Comparison of ENCODE assay signal across 23 cellular contexts in the genomic region with DNA sequence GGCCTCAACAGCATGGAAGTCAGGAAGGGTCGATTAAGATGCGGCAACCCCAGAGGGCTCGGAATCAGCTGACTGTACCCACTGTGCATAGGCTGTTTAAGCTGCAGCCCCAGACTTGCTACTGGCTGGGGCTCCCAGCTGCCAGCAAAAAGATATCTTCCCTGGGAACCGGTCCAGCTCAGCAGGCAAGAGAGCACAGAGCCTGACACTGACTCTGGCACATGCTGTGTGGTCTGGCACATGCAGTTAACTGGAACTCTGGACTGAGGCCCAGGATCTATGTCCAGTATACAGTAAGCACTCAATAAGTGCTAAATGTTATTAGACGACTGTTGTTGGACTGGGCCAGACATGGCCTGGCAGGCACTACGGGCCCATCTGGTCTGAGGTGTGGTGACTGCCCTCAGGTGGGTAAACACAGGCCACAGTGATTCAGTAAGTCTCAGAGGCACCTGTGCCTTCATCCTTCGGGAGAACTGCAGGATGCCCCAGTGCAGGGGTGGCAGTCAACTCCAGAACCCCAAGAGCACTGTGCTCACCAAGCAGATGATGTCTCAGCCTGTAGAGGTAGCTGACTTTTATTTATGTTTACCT.
DNase-seq lines count a peak whose midpoint lies in the region; TF ChIP-seq lines count a peak whose summit lies in the region.
"Had no signal": no experiment of that assay in that cellular context is flagged by ENCODE, and none has a peak within 500 bp of the region (broad histone marks: within the 10 kb centered on the region; RNA-seq: fewer than 3 reads in every experiment).

No MANE protein-coding gene starts in this region.

- no peak for TF ChIP-seq CTCF in HEK293 (tag by site-specific recombination; IDR thresholded peaks at IDR 0.05)
- TF ChIP-seq CTCF in astrocyte of the spinal cord (IDR thresholded peaks at IDR 0.05; ENCODE audit: low read depth, low read length) = no peak
- no peak for TF ChIP-seq CTCF in osteoblast (IDR thresholded peaks at IDR 0.05; ENCODE audit: extremely low read depth, low read depth, low read length)
- TF ChIP-seq CTCF in GM10266 (IDR thresholded peaks at IDR 0.05; ENCODE audit: control insufficient read depth, insufficient read depth, low read depth, missing control alignments) = no peak

- H3K9me3 ChIP-seq in HEK293 (ENCODE audit: control insufficient read depth, insufficient read depth, low read depth, low read length) (no peaks in the 10 kb centered on the region), osteoblast (ENCODE audit: low read depth, low read length) (no peaks in the 10 kb centered on the region)
- H3K9me3 ChIP-seq: left lung, tibial nerve had no signal

- H3K36me3 ChIP-seq in HEK293 (ENCODE audit: control insufficient read depth in 2 of 2, insufficient read depth in 1 of 2, low read length in 2 of 2) (no peaks in the 10 kb centered on the region), osteoblast (ENCODE audit: insufficient read depth, low read length) (no peaks in the 10 kb centered on the region)
- H3K36me3 ChIP-seq: left lung, tibial nerve had no signal

- no peaks in the 10 kb centered on the region for H3K27me3 ChIP-seq in osteoblast (ENCODE audit: insufficient read depth, low read length)
- H3K27me3 ChIP-seq: hepatocyte, left lung, tibial nerve had no signal

- no peak overlapping the region for H3K4me3 ChIP-seq in HEK293 (ENCODE audit: low read depth, low read length)
- no peak overlapping the region for H3K4me3 ChIP-seq in astrocyte of the spinal cord (ENCODE audit: low read depth, low read length)
- H3K4me3 ChIP-seq in osteoblast (ENCODE audit: insufficient read depth, low read length) = no peak overlapping the region
- H3K4me3 ChIP-seq: hepatocyte, left lung, tibial nerve had no signal

- no peak overlapping the region for H3K27ac ChIP-seq in HEK293 (ENCODE audit: extremely low read depth, low read depth, low read length)
- no peak overlapping the region for H3K27ac ChIP-seq in osteoblast (ENCODE audit: low read depth, low read length)
- H3K27ac ChIP-seq: C4-2B, hepatocyte, KMS-11, left lung, tibial nerve had no signal

- CTCF ChIA-PET in HEK293 (lab: Yijun Ruan, JAX) = interaction anchor here (1.1 kb wide), 1 partner anchor 90 kb away, joined by 4 read pairs; no protein-coding TSS in a partner anchor

- intact Hi-C loops in cardiac septum (cut with DNase I) = no loop called here

- H2AFZ ChIP-seq in osteoblast (ENCODE audit: low read length) = no peak overlapping the region
- H2AFZ ChIP-seq: hepatocyte had no signal

- no peaks in the 10 kb centered on the region for H3K79me2 ChIP-seq in osteoblast (ENCODE audit: insufficient read depth, low read length)

- DNase-seq in astrocyte of the spinal cord (ENCODE audit: low read depth, low spot score) (peak; percentile 3), cardiac septum (ENCODE audit: low spot score) (peak; percentile 82), osteoblast (ENCODE audit: insufficient read length, low spot score, missing footprints) (peak; percentile 30), GM10266 (ENCODE audit: extremely low spot score) (no peak)
- no peak for DNase-seq in activated naive CD4-positive, alpha-beta T cell (lab: John Stamatoyannopoulos, UW)
- DNase-seq in stimulated activated CD4-positive, alpha-beta T cell treated with anti-CD3 and anti-CD28 coated beads, Interleukin-4, amount 100 ng/mL, for 4 hours = no peak
- no peak for DNase-seq in stimulated activated CD4-positive, alpha-beta T cell treated with anti-CD3 and anti-CD28 coated beads, Interleukin-4, amount 100 ng/mL, for 1 hour
- DNase-seq: activated CD4-positive, alpha-beta T cell treated with anti-CD3 and anti-CD28 coated beads, Interleukin-2, amount 50 U/mL, for 1 hour; aorta; Calu3; immature natural killer cell; left lung; MV-4-11; natural killer cell; NCI-H187; OCI-M1; stimulated activated CD4-positive, alpha-beta T cell treated with anti-CD3 and anti-CD28 coated beads, Interleukin-12 subunit alpha, Interleukin-12 subunit beta, amount 100 ng/mL, for 4 hours; T-helper 9 cell had no signal

- H3K4me1 ChIP-seq in HEK293 (ENCODE audit: control insufficient read depth, insufficient read depth, low read length) (peaks cover 4% of the 10 kb centered on the region; the same call in 1 of the 2 replicates), osteoblast (ENCODE audit: insufficient read depth, low read length) (no peaks in the 10 kb centered on the region)
- H3K4me1 ChIP-seq: left lung had no signal

- in situ Hi-C loops in astrocyte of the spinal cord (cut with HindIII; ENCODE audit: low sequenced_read_pairs) = no loop called here

- POLR2A ChIA-PET in HEK293 (lab: Yijun Ruan, JAX) = no interaction called here

- no peak overlapping the region for H3K4me2 ChIP-seq in osteoblast (ENCODE audit: insufficient read depth, low read length)
- H3K4me2 ChIP-seq: hepatocyte, KMS-11 had no signal

- H4K20me1 ChIP-seq in osteoblast (ENCODE audit: insufficient read depth, low read length) = peaks cover 5% of the 10 kb centered on the region

TF ChIP-seq in HEK293, 187 proteins besides CTCF, POLR2A, EP300 and RAD21 (continues in another document):
- no peak for TF ChIP-seq MZF1 (tag by site-specific recombination; IDR thresholded peaks at IDR 0.05; ENCODE audit: borderline replicate concordance)
- TF ChIP-seq ZNF16 (tag by site-specific recombination; IDR thresholded peaks at IDR 0.05; ENCODE audit: low read depth) = no peak
- TF ChIP-seq ZNF549 (tag by site-specific recombination; IDR thresholded peaks at IDR 0.05) = no peak
- TF ChIP-seq, protein P1, sequence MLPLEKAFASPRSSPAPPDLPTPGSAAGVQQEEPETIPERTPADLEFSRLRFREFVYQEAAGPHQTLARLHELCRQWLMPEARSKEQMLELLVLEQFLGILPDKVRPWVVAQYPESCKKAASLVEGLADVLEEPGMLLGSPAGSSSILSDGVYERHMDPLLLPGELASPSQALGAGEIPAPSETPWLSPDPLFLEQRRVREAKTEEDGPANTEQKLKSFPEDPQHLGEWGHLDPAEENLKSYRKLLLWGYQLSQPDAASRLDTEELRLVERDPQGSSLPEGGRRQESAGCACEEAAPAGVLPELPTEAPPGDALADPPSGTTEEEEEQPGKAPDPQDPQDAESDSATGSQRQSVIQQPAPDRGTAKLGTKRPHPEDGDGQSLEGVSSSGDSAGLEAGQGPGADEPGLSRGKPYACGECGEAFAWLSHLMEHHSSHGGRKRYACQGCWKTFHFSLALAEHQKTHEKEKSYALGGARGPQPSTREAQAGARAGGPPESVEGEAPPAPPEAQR (tag by site-specific recombination; IDR thresholded peaks at IDR 0.05) = no peak
- TF ChIP-seq ZNF785 (tag by site-specific recombination; IDR thresholded peaks at IDR 0.05) = no peak
- TF ChIP-seq, protein P2, sequence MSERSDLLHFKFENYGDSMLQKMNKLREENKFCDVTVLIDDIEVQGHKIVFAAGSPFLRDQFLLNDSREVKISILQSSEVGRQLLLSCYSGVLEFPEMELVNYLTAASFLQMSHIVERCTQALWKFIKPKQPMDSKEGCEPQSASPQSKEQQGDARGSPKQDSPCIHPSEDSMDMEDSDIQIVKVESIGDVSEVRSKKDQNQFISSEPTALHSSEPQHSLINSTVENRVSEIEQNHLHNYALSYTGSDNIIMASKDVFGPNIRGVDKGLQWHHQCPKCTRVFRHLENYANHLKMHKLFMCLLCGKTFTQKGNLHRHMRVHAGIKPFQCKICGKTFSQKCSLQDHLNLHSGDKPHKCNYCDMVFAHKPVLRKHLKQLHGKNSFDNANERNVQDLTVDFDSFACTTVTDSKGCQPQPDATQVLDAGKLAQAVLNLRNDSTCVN (tag by site-specific recombination; optimal IDR thresholded peaks at IDR 0.05) = no peak
- TF ChIP-seq ZNF623 (tag by site-specific recombination; IDR thresholded peaks at IDR 0.05) = no peak
- TF ChIP-seq ZNF132 (tag by site-specific recombination; IDR thresholded peaks at IDR 0.05; ENCODE audit: borderline replicate concordance) = no peak
- TF ChIP-seq TRIM28 (IDR thresholded peaks at IDR 0.05; ENCODE audit: borderline replicate concordance, low read length) = no peak
- TF ChIP-seq SP3 (tag by site-specific recombination; IDR thresholded peaks at IDR 0.05) = no peak
- no peak for TF ChIP-seq ZNF610 (tag by site-specific recombination; IDR thresholded peaks at IDR 0.05; ENCODE audit: borderline replicate concordance)
- TF ChIP-seq ZNF311 (tag by site-specific recombination; IDR thresholded peaks at IDR 0.05; ENCODE audit: borderline replicate concordance) = no peak
- no peak for TF ChIP-seq YY1 (tag by site-specific recombination; IDR thresholded peaks at IDR 0.05)
- TF ChIP-seq ZNF146 (tag by site-specific recombination; IDR thresholded peaks at IDR 0.05) = no peak
- peak; percentile 18; the same call in 1 of the 2 replicates for TF ChIP-seq FEZF1 (tag by site-specific recombination; IDR thresholded peaks at IDR 0.05)
- TF ChIP-seq ZNF76 (tag by site-specific recombination; IDR thresholded peaks at IDR 0.05; ENCODE audit: borderline replicate concordance, low read depth) = no peak
- TF ChIP-seq ZNF707 (tag by site-specific recombination; IDR thresholded peaks at IDR 0.05) = no peak
- TF ChIP-seq, protein P3, sequence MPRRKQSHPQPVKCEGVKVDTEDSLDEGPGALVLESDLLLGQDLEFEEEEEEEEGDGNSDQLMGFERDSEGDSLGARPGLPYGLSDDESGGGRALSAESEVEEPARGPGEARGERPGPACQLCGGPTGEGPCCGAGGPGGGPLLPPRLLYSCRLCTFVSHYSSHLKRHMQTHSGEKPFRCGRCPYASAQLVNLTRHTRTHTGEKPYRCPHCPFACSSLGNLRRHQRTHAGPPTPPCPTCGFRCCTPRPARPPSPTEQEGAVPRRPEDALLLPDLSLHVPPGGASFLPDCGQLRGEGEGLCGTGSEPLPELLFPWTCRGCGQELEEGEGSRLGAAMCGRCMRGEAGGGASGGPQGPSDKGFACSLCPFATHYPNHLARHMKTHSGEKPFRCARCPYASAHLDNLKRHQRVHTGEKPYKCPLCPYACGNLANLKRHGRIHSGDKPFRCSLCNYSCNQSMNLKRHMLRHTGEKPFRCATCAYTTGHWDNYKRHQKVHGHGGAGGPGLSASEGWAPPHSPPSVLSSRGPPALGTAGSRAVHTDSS (tag by site-specific recombination; IDR thresholded peaks at IDR 0.05) = no peak
- TF ChIP-seq GLI2 (tag by site-specific recombination; IDR thresholded peaks at IDR 0.05; ENCODE audit: borderline replicate concordance, low read depth) = no peak
- TF ChIP-seq ZNF792 (tag by site-specific recombination; IDR thresholded peaks at IDR 0.05) = peak; percentile 60; the same call in 1 of the 2 replicates
- TF ChIP-seq ZNF184 (tag by site-specific recombination; IDR thresholded peaks at IDR 0.05) = no peak

Comparison
In these comparisons a context has a peak if more than half of its experiments do, and no peak if none do; other contexts are left out.
1. DNase-seq: peak in astrocyte of the spinal cord (single experiment), cardiac septum (single experiment) and osteoblast (single experiment); none in activated naive CD4-positive, alpha-beta T cell (0 of 4), stimulated activated CD4-positive, alpha-beta T cell treated with anti-CD3 and anti-CD28 coated beads, Interleukin-4, amount 100 ng/mL, for 4 hours (0 of 2), stimulated activated CD4-positive, alpha-beta T cell treated with anti-CD3 and anti-CD28 coated beads, Interleukin-4, amount 100 ng/mL, for 1 hour (single experiment) and GM10266 (single experiment).